Comparison of ENCODE assay signal across 11 cellular contexts in genomic region chr22:31870890-31871289, GRCh38.
DNase-seq lines count a peak whose midpoint lies in the region; ATAC-seq and TF ChIP-seq lines count a peak whose summit lies in the region.
"Had no signal": no experiment of that assay in that cellular context is flagged by ENCODE, and none has a peak within 500 bp of the region (broad histone marks: within the 10 kb centered on the region; RNA-seq: fewer than 3 reads in every experiment).

No MANE protein-coding gene starts in this region.

- no peak overlapping the region for H3K4me3 ChIP-seq in WI38 (ENCODE audit: low read depth, low read length)

- H3K36me3 Mint-ChIP-seq in stimulated activated memory B cell treated with anti-CD40 and anti-IgM and Interleukin-4, amounts not matched to agents 10 μg/mL and 1 μg/mL and 100 μg/mL, for 72 hours, result peaks cover 71% of the 10 kb centered on the region

- H3K27me3 Mint-ChIP-seq in stimulated activated memory B cell treated with anti-CD40 and anti-IgM and Interleukin-4, amounts not matched to agents 10 μg/mL and 1 μg/mL and 100 μg/mL, for 72 hours, result no peaks in the 10 kb centered on the region
- H3K27me3 Mint-ChIP-seq: dendritic cell treated with granulocyte-macrophage colony-stimulating factor and Interleukin-4, amounts not matched to agents 40 ng/mL and 50 ng/mL, for 4 days had no signal

- H3K4me1 Mint-ChIP-seq in stimulated activated memory B cell treated with anti-CD40 and anti-IgM and Interleukin-4, amounts not matched to agents 10 μg/mL and 1 μg/mL and 100 μg/mL, for 72 hours, result peaks cover 21% of the 10 kb centered on the region

- H3K9me3 Mint-ChIP-seq in stimulated activated memory B cell treated with anti-CD40 and anti-IgM and Interleukin-4, amounts not matched to agents 10 μg/mL and 1 μg/mL and 100 μg/mL, for 72 hours, result no peaks in the 10 kb centered on the region
- H3K9me3 Mint-ChIP-seq: activated T-cell treated with anti-CD3 and anti-CD28 coated beads, Interleukin-2, amount 50 U/mL, for 72 hours; dendritic cell treated with granulocyte-macrophage colony-stimulating factor and Interleukin-4, amounts not matched to agents 40 ng/mL and 50 ng/mL, for 4 days had no signal

- DNase-seq in HCEC 1CT (peak; percentile 88), foreskin melanocyte (peak; percentile 68), cerebellum (ENCODE audit: low spot score) (no peak)
- no peak for DNase-seq in stimulated activated naive CD4-positive, alpha-beta T cell (lab: John Stamatoyannopoulos, UW)
- no peak for DNase-seq in activated CD4-positive, alpha-beta T cell treated with anti-CD3 and anti-CD28 coated beads for 1 hour
- DNase-seq: activated T-cell treated with anti-CD3 and anti-CD28 coated beads, Interleukin-2, amount 50 U/mL, for 72 hours; islet precursor cell had no signal

- TF ChIP-seq CTCF in WI38 (IDR thresholded peaks at IDR 0.05; ENCODE audit: low read depth, low read length), result peak; percentile 53

- peak overlapping the region; percentile 58 for H3K27ac Mint-ChIP-seq in stimulated activated memory B cell treated with anti-CD40 and anti-IgM and Interleukin-4, amounts not matched to agents 10 μg/mL and 1 μg/mL and 100 μg/mL, for 72 hours
- H3K27ac Mint-ChIP-seq: activated T-cell treated with anti-CD3 and anti-CD28 coated beads, Interleukin-2, amount 50 U/mL, for 72 hours had no signal

- no peak for ATAC-seq in stimulated activated memory B cell treated with anti-CD40 and anti-IgM and Interleukin-4, amounts not matched to agents 10 μg/mL and 1 μg/mL and 100 μg/mL, for 72 hours
- ATAC-seq in HG03469 (IDR thresholded peaks at IDR 0.05; ENCODE audit: unreplicated experiment), result no peak
- ATAC-seq: activated T-cell treated with anti-CD3 and anti-CD28 coated beads, Interleukin-2, amount 50 U/mL, for 72 hours had no signal

- no peak overlapping the region for H3K4me3 Mint-ChIP-seq in stimulated activated memory B cell treated with anti-CD40 and anti-IgM and Interleukin-4, amounts not matched to agents 10 μg/mL and 1 μg/mL and 100 μg/mL, for 72 hours
- H3K4me3 Mint-ChIP-seq: activated T-cell treated with anti-CD3 and anti-CD28 coated beads, Interleukin-2, amount 50 U/mL, for 72 hours; dendritic cell treated with granulocyte-macrophage colony-stimulating factor and Interleukin-4, amounts not matched to agents 40 ng/mL and 50 ng/mL, for 4 days had no signal

Comparison
In these comparisons a context has a peak if more than half of its experiments do, and no peak if none do; other contexts are left out.
1. DNase-seq: peak in HCEC 1CT (single experiment) and foreskin melanocyte (single experiment); none in cerebellum (single experiment), stimulated activated naive CD4-positive, alpha-beta T cell (0 of 6) and activated CD4-positive, alpha-beta T cell treated with anti-CD3 and anti-CD28 coated beads for 1 hour (single experiment).